In the genomic region with DNA sequence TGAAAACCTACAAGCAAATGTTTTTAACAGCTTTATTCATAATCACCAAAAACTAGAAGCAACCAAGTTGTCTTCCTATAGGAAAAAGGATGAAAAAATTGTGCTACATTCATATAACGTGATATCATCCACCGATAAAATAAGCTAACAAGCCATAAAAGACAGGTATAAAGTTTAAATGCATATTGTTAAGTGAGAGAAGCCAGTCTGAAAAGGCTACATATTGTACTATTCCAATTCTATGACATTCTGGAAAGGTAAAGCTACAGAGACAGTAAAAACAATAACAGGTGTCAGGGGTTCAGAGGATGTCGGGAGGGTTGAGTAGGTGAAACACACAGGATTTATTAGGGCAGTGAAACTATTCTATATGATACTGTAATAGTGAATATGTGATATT, we compare ENCODE assay signal across 34 cellular contexts. TPM values are rescaled to one million over a fixed set of nuclear protein-coding genes. Genes with fewer than 3 reads are reported as not detected.
DNase-seq lines count a peak whose midpoint lies in the region; ATAC-seq, FAIRE-seq and TF ChIP-seq lines count a peak whose summit lies in the region.
"Had no signal": no experiment of that assay in that cellular context is flagged by ENCODE, and none has a peak within 500 bp of the region (broad histone marks: within the 10 kb centered on the region; RNA-seq: fewer than 3 reads in every experiment).

No MANE protein-coding gene starts in this region.

- no peak overlapping the region for H3K27ac ChIP-seq in A549
- H3K27ac ChIP-seq in pancreas: no peak overlapping the region
- H3K27ac ChIP-seq: 22Rv1; BLaER1; BLaER1 treated with 17β-estradiol and CSF1 and Interleukin-3, amounts not matched to agents 10 nM and 100 nM; C4-2B had no signal

- intact Hi-C loops in left colon (cut with DNase I, micrococcal nuclease) (no loop called here), mucosa of descending colon (cut with DNase I, micrococcal nuclease) (no loop called here), pancreas (cut with DNase I) (no loop called here)

- FAIRE-seq in A549 (lab: Jason Lieb, UNC) (peak; percentile 7), pancreas (lab: Jason Lieb, UNC) (no peak)
- FAIRE-seq: A204.1, D721Med had no signal

- no peak overlapping the region for H3K4me3 ChIP-seq in A549
- no peak overlapping the region for H3K4me3 ChIP-seq in mucosa of descending colon
- no peak overlapping the region for H3K4me3 ChIP-seq in pancreas
- H3K4me3 ChIP-seq: BLaER1; BLaER1 treated with 17β-estradiol and CSF1 and Interleukin-3, amounts not matched to agents 10 nM and 100 nM had no signal

- no peaks in the 10 kb centered on the region for H3K27me3 ChIP-seq in pancreas
- H3K27me3 ChIP-seq: BE2C; BLaER1; BLaER1 treated with 17β-estradiol and CSF1 and Interleukin-3, amounts not matched to agents 10 nM and 100 nM had no signal

- no peak for TF ChIP-seq EP300 in A549 (IDR thresholded peaks at IDR 0.05)

- no peak for TF ChIP-seq POLR2A in A549 (IDR thresholded peaks at IDR 0.05; ENCODE audit: low read length)

- TF ChIP-seq RAD21 in A549 (conservative IDR thresholded peaks at IDR 0.05 in 1 of 2, IDR thresholded peaks at IDR 0.05 in 1 of 2): no peak

- H3K9me3 ChIP-seq in A549 (no peaks in the 10 kb centered on the region), mucosa of descending colon (no peaks in the 10 kb centered on the region), pancreas (no peaks in the 10 kb centered on the region)
- H3K9me3 ChIP-seq: BE2C, BLaER1, Caco-2 had no signal

- peak; percentile 34 for DNase-seq in NCI-H2171 treated with DMSO at 0.1 percent for 48 hours (lab: John Stamatoyannopoulos, UW)
- no peak for DNase-seq in NCI-H2171 (lab: John Stamatoyannopoulos, UW)
- no peak for DNase-seq in A549 (ENCODE audit: low read depth in 1 of 2, low spot score in 1 of 2)
- DNase-seq in left colon: no peak
- no peak for DNase-seq in mucosa of descending colon
- DNase-seq in activated CD4-positive, alpha-beta T cell treated with anti-CD3 and anti-CD28 coated beads for 1 hour: no peak
- no peak for DNase-seq in pancreas
- DNase-seq: 8988T; ACHN; AML-193; BE2C; C1 segment of cervical spinal cord; Caco-2; Calu3; CD4-positive, alpha-beta memory T cell; CD4-positive, alpha-beta T cell; CD4-positive, CD25-positive, alpha-beta regulatory T cell; CD8-positive, alpha-beta memory T cell; CD8-positive, alpha-beta T cell; COR-L47; DMS 273 treated with DMSO at 0.1 percent for 48 hours; DMS153; DMS53; DMS79; DMS79 treated with DMSO at 0.1 percent for 48 hours; DND-41; EL had no signal

- CTCF ChIA-PET in A549 (lab: Yijun Ruan, JAX): interaction anchor here (0.6 to 1.2 kb wide), 4 partner anchors 14 to 427 kb away, joined by 3 read pairs; no protein-coding TSS in a partner anchor

- ATAC-seq in A549 (no peak), left colon (peak; percentile 69), mucosa of descending colon (peak; percentile 62), HG03469 (IDR thresholded peaks at IDR 0.05; ENCODE audit: unreplicated experiment) (no peak), pancreas (no peak)
- ATAC-seq: CD8-positive, alpha-beta T cell had no signal

- H3K4me2 ChIP-seq in A549: no peak overlapping the region
- H3K4me2 ChIP-seq: BLaER1; BLaER1 treated with 17β-estradiol and CSF1 and Interleukin-3, amounts not matched to agents 10 nM and 100 nM had no signal

- POLR2A ChIA-PET in A549 (lab: Yijun Ruan, JAX): no interaction called here

- 85% methylated on average over 3 of the region's 3 CpGs for WGBS in A549 (ENCODE audit: missing lambda C conversion rate)
- 95% methylated on average over 3 of the region's 3 CpGs for WGBS in pancreas, 2 donors

- no peaks in the 10 kb centered on the region for H3K4me1 ChIP-seq in A549
- peaks cover 13% of the 10 kb centered on the region for H3K4me1 ChIP-seq in mucosa of descending colon (ENCODE audit: low read depth)
- H3K4me1 ChIP-seq in pancreas: no peaks in the 10 kb centered on the region
- H3K4me1 ChIP-seq: BE2C, BLaER1, Caco-2 had no signal

- no peaks in the 10 kb centered on the region for H3K36me3 ChIP-seq in mucosa of descending colon (ENCODE audit: low read depth)
- H3K36me3 ChIP-seq in pancreas: no peaks in the 10 kb centered on the region
- H3K36me3 ChIP-seq: BE2C; BLaER1; BLaER1 treated with 17β-estradiol and CSF1 and Interleukin-3, amounts not matched to agents 10 nM and 100 nM had no signal

- TF ChIP-seq CTCF in A549 (IDR thresholded peaks at IDR 0.05): no peak
- TF ChIP-seq CTCF in mucosa of descending colon (IDR thresholded peaks at IDR 0.05): no peak
- no peak for TF ChIP-seq CTCF in pancreas (IDR thresholded peaks at IDR 0.05)

TF ChIP-seq in A549, 52 proteins besides CTCF, POLR2A, EP300 and RAD21:
- TF ChIP-seq JUN (IDR thresholded peaks at IDR 0.05) (no peak), EHMT2 (IDR thresholded peaks at IDR 0.05; ENCODE audit: low read depth) (no peak), POLR2AphosphoS2 (conservative IDR thresholded peaks at IDR 0.05; ENCODE audit: low read length) (no peak), MYC (IDR thresholded peaks at IDR 0.05; ENCODE audit: borderline replicate concordance, low read length) (no peak), RNF2 (IDR thresholded peaks at IDR 0.05; ENCODE audit: borderline replicate concordance, low read depth) (no peak), HOXB5 (CRISPR knock-in tag; IDR thresholded peaks at IDR 0.05) (no peak), NPAS2 (CRISPR knock-in tag; IDR thresholded peaks at IDR 0.05; ENCODE audit: borderline replicate concordance) (no peak), FOXS1 (CRISPR knock-in tag; IDR thresholded peaks at IDR 0.05) (no peak), CEBPB (IDR thresholded peaks at IDR 0.05) (no peak), RFX5 (IDR thresholded peaks at IDR 0.05) (no peak)
- TF ChIP-seq, protein P1, sequence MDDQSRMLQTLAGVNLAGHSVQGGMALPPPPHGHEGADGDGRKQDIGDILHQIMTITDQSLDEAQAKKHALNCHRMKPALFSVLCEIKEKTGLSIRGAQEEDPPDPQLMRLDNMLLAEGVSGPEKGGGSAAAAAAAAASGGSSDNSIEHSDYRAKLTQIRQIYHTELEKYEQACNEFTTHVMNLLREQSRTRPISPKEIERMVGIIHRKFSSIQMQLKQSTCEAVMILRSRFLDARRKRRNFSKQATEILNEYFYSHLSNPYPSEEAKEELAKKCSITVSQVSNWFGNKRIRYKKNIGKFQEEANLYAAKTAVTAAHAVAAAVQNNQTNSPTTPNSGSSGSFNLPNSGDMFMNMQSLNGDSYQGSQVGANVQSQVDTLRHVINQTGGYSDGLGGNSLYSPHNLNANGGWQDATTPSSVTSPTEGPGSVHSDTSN (IDR thresholded peaks at IDR 0.05): no peak
- TF ChIP-seq, protein P2, sequence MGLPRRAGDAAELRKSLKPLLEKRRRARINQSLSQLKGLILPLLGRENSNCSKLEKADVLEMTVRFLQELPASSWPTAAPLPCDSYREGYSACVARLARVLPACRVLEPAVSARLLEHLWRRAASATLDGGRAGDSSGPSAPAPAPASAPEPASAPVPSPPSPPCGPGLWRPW (IDR thresholded peaks at IDR 0.05): no peak

RNA-seq across cellular contexts. Expression of a gene that starts 22.7 kb away (rescaled TPM):
- polyA plus RNA-seq in A549 (2011; rRNA removed) (5.5 and 10.2 TPM in 2 replicates), A549 (2017; fragmentation: RNase III; extraction: RNeasy Plus Mini Kit Qiagen cat#74134 plus additional on column Dnase treatment) (4.5 to 11.0 TPM (median 7.9 TPM) in 3 replicates), pancreas (under 1 TPM; 0.56 to 0.80 TPM)
- 1.4 and 1.9 TPM in 2 replicates for polyA plus RNA-seq in A549 (2012; cell fraction: cytosol; rRNA removed)
- polyA plus RNA-seq in A549 (2012; cell fraction: nucleus; rRNA removed): 0.56 and 0.93 TPM in 2 replicates
- polyA minus RNA-seq in A549 (2011; rRNA and poly(A)+ RNA removed): 9.4 and 13.2 TPM in 2 replicates
- total RNA-seq in left colon (10 to 100 TPM; 24.9 to 25.1 TPM), mucosa of descending colon (10 to 100 TPM; 31.0 to 70.4 (median 53.5) TPM), pancreas (1 to 10 TPM; 2.4 to 5.5 (median 4.4) TPM)

Comparison
In these comparisons a context has a peak if more than half of its experiments do, and no peak if none do; other contexts are left out.
1. ATAC-seq: peak in left colon (single experiment) and mucosa of descending colon (single experiment); none in A549 (0 of 2), HG03469 (single experiment) and pancreas (0 of 4).